ENCODE assay signal across 9 cellular contexts in the genomic region with DNA sequence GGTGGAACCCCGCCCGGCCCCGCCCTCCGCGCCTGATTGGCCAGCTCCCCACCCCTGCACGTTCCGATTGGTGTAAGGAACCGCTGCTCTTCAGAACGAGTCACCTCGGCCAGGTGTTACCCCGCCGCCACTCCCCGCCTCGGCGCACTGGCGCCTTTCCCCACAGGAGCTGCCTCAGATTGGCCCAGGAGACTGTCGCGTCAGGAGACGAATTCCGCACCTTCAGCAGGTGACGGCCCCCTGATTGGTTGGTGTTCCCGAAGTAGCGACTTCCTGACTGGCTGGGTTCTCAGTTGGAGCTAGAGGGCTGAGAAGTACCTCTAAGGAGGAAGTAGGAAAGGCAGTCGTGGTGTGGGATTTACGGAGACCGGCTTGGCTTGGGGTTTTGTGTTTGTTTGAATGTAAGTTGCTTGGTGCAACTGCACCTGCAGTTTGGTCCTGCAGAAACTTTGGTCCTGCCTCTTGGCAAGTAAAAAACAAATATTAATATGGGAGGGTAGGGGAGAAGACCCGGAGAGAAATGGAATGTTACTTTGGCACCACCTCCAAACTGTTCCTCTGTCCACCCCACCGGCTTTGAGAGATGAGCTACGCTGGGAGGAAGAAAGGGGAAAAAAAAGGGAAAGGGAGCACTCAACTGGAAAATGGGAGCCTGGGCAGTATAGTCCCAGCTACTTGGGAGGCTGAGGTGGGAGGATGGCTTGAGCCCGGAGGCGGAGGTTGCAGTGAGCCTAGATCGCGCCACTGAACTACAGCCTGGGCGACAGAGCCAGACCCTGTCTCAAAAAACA. TPM values are rescaled to one million over a fixed set of nuclear protein-coding genes. Genes with fewer than 3 reads are reported as not detected.
DNase-seq lines count a peak whose midpoint lies in the region; ATAC-seq, FAIRE-seq and TF ChIP-seq lines count a peak whose summit lies in the region.
"Had no signal": no experiment of that assay in that cellular context is flagged by ENCODE, and none has a peak within 500 bp of the region (broad histone marks: within the 10 kb centered on the region; RNA-seq: fewer than 3 reads in every experiment).

No MANE protein-coding gene starts in this region.

- peak overlapping the region; percentile 91 for H3K9ac ChIP-seq in mammary epithelial cell (ENCODE audit: insufficient read depth, low read length)

- H3K27ac ChIP-seq in VCaP (peak overlapping the region; percentile 75), mammary epithelial cell (ENCODE audit: insufficient read depth, low read depth, low read length) (peak overlapping the region; percentile 98)

- in situ Hi-C loops in mammary epithelial cell (cut with MboI; ENCODE audit: low sequenced_read_pairs in 2 of 2) = no loop called here

- no peaks in the 10 kb centered on the region for H3K27me3 ChIP-seq in mammary epithelial cell (ENCODE audit: insufficient read depth, low read length)

- H2AFZ ChIP-seq in mammary epithelial cell (ENCODE audit: low read depth, low read length) = peak overlapping the region; percentile 64

- ATAC-seq in HG03039 (IDR thresholded peaks at IDR 0.05; ENCODE audit: unreplicated experiment) = peak; percentile 80

- BruUV-seq in mammary epithelial cell (replicated peaks; lab: Mats Ljungman, UMichigan) = TSS peak; percentile 72

- no peaks in the 10 kb centered on the region for H3K36me3 ChIP-seq in mammary epithelial cell (ENCODE audit: insufficient read depth, low read length)

- peak overlapping the region; percentile 89 for H3K4me2 ChIP-seq in mammary epithelial cell (ENCODE audit: insufficient read depth, low read depth, low read length)

- peak; percentile 85 for FAIRE-seq in islet of Langerhans (lab: Jason Lieb, UNC)
- FAIRE-seq: A204.1 had no signal

- peaks cover 34% of the 10 kb centered on the region for H3K4me1 ChIP-seq in mammary epithelial cell (ENCODE audit: insufficient read depth, low read length)

- H3K4me3 ChIP-seq in mammary epithelial cell (replicated peaks in 1 of 3; ENCODE audit: insufficient read depth in 1 of 3, low read depth in 2 of 3, low read length in 3 of 3) = peak overlapping the region; percentile 74 to 81 (median 80)

- H3K9me3 ChIP-seq in mammary epithelial cell (replicated peaks; ENCODE audit: insufficient read depth, low read length) = no peaks in the 10 kb centered on the region

- TF ChIP-seq CTCF in VCaP (conservative IDR thresholded peaks at IDR 0.05) (no peak), mammary epithelial cell (conservative IDR thresholded peaks at IDR 0.05 in 1 of 2, IDR thresholded peaks at IDR 0.05 in 1 of 2; ENCODE audit: extremely low read depth in 1 of 2, insufficient read depth in 1 of 2, low read depth in 1 of 2, low read length in 2 of 2) (no peak)

- dilution Hi-C loops in mammary epithelial cell (cut with HindIII; ENCODE audit: low sequenced_read_pairs) = no loop called here

- DNase-seq in NCI-H1694 treated with DMSO at 0.1 percent for 48 hours (lab: John Stamatoyannopoulos, UW) (peak; percentile 70), NCI-H1694 (lab: John Stamatoyannopoulos, UW) (no peak), NCI-H2107 (lab: John Stamatoyannopoulos, UW) (peak; percentile 98), mammary epithelial cell (peak; percentile 100)
- DNase-seq in stimulated activated CD4-positive, alpha-beta T cell treated with anti-CD3 and anti-CD28 coated beads, Interleukin-12 subunit alpha, Interleukin-12 subunit beta, amount 100 ng/mL, for 48 hours (ENCODE audit: low read depth in 2 of 3, low spot score in 1 of 3) = peak; percentile 71 to 75 (median 71)

- intact Hi-C loops in mammary epithelial cell (cut with micrococcal nuclease) = loop anchor here (1.0 kb wide), 2 partner anchors 24 to 94 kb away; partner anchors contain the start of gene USF1

- CTCF ChIA-PET in mammary epithelial cell (lab: Charles Lee; ENCODE audit: low non-redundant PET) = interaction anchor here (0.9 to 1.7 kb wide), 2 partner anchors 14 to 24 kb away, joined by 3 to 10 read pairs; no protein-coding TSS in a partner anchor

- H4K20me1 ChIP-seq in mammary epithelial cell (ENCODE audit: insufficient read depth, low read length) = no peaks in the 10 kb centered on the region

- H3K79me2 ChIP-seq in mammary epithelial cell (ENCODE audit: insufficient read depth, low read length) = peaks cover 43% of the 10 kb centered on the region

- 15% methylated on average over 14 of the region's 34 CpGs for WGBS in mammary epithelial cell (ENCODE audit: low coverage, missing lambda C conversion rate)

RNA-seq across cellular contexts. Expression of gene F11R, which starts 0.4 kb away (rescaled TPM):
- total RNA-seq in mammary epithelial cell = 100 to 1,000 TPM; 109 to 202 TPM
- polyA plus RNA-seq in mammary epithelial cell = 159 TPM
- polyA minus RNA-seq in mammary epithelial cell = 183 TPM

RNA-seq across cellular contexts. Expression of gene TSTD1, which starts 17.4 kb away (rescaled TPM):
- total RNA-seq in mammary epithelial cell = 10 to 100 TPM; 37.6 to 73.7 TPM
- polyA plus RNA-seq in mammary epithelial cell = 99.9 TPM
- 50.9 TPM for polyA minus RNA-seq in mammary epithelial cell

RNA-seq across cellular contexts. Expression of gene USF1, which starts 24.4 kb away (rescaled TPM):
- total RNA-seq in mammary epithelial cell = 10 to 100 TPM; 31.8 to 40.7 TPM
- polyA plus RNA-seq in mammary epithelial cell = 19.8 TPM
- 81.0 TPM for polyA minus RNA-seq in mammary epithelial cell

RNA-seq across cellular contexts. Expression of gene ARHGAP30, which starts 48.3 kb away (rescaled TPM):
- under 1 TPM; 0.17 to 0.26 TPM for total RNA-seq in mammary epithelial cell
- 0.03 TPM for polyA plus RNA-seq in mammary epithelial cell
- not detected for polyA minus RNA-seq in mammary epithelial cell
